ENCODE assay signal across 1 cellular context in the genomic region with DNA sequence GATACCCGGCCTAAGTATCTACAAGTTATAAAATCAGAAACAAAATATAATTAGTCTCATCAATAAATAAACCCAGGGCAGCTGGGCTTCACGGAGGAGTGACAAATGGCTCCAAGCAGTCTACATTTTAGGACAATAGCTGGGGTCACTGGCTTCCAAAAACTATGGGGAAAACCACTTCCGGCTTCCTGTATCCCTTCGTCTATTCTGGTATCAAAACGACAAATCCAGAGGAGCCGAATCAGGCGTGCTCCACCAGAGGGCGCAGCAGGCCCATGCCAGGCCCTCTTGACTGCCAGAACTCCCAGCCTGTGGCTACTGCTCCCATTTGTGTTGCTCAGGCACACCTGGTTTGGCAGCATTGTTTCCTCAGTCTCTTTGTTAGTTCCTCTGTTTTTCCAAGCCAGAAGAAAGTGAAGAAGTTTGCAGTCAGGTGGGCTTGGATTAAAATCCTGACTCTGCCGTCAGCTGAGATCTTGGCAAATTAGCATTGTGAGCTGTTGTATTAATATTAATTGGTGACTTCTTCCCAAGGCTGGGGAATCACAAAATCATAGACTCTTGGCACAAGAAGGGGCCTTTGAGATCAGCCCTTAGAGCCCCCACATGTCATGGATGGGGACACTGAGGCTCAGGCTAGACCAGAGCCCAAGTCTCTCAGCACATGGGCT.
TF ChIP-seq lines count a peak whose summit lies in the region.

No MANE protein-coding gene starts in this region.

TF ChIP-seq in K562, 482 proteins besides CTCF, POLR2A, EP300 and RAD21 (continued from another document):
- TF ChIP-seq JUN (IDR thresholded peaks at IDR 0.05; ENCODE audit: borderline replicate concordance, low read depth, low read length) (peak; percentile 42; the same call in 1 of the 2 replicates), JUN (CRISPR knock-in tag; IDR thresholded peaks at IDR 0.05; ENCODE audit: borderline replicate concordance) (no peak), CHD4 (IDR thresholded peaks at IDR 0.05; ENCODE audit: insufficient read depth, insufficient replicate concordance, low read depth, low read length, poor library complexity, severe bottlenecking) (no peak), ZNF197 (CRISPR knock-in tag; IDR thresholded peaks at IDR 0.05; ENCODE audit: low read depth) (no peak), ETV5 (CRISPR knock-in tag; IDR thresholded peaks at IDR 0.05; ENCODE audit: low read depth) (0 out of 2 replicates have a peak, but pooled peaks have one; percentile 52), MAFK (IDR thresholded peaks at IDR 0.05; ENCODE audit: low read length) (0 out of 2 replicates have a peak, but pooled peaks have one; percentile 8), ZFX (CRISPR knock-in tag; IDR thresholded peaks at IDR 0.05) (peak; percentile 93), CHD1 (IDR thresholded peaks at IDR 0.05; ENCODE audit: low read length) (no peak), ESRRA (IDR thresholded peaks at IDR 0.05; ENCODE audit: borderline replicate concordance, low read depth) (0 out of 2 replicates have a peak, but pooled peaks have one; percentile 38), L3MBTL2 (IDR thresholded peaks at IDR 0.05) (peak; percentile 44; the same call in 1 of the 2 replicates), RBM17 (IDR thresholded peaks at IDR 0.05; ENCODE audit: borderline replicate concordance, low read depth, low read length) (no peak), RB1 (IDR thresholded peaks at IDR 0.05; ENCODE audit: low read depth) (0 out of 2 replicates have a peak, but pooled peaks have one; percentile 56), ZNF766 (CRISPR knock-in tag; conservative IDR thresholded peaks at IDR 0.05) (peak; percentile 42; the same call in 1 of the 2 replicates), ETV1 (tag; conservative IDR thresholded peaks at IDR 0.05; ENCODE audit: low read depth) (peak; percentile 79), BRD4 (IDR thresholded peaks at IDR 0.05) (no peak), RCOR1 (IDR thresholded peaks at IDR 0.05; ENCODE audit: borderline replicate concordance in 1 of 2, low read depth in 2 of 2, low read length in 2 of 2) (peak in 1 of 2 experiments; percentile 67; a peak in 1 of 4 replicates), KLF1 (tag; IDR thresholded peaks at IDR 0.05) (no peak), ZNF584 (CRISPR knock-in tag; IDR thresholded peaks at IDR 0.05; ENCODE audit: low read depth) (0 out of 2 replicates have a peak, but pooled peaks have one; percentile 55)
- TF ChIP-seq, protein P1, sequence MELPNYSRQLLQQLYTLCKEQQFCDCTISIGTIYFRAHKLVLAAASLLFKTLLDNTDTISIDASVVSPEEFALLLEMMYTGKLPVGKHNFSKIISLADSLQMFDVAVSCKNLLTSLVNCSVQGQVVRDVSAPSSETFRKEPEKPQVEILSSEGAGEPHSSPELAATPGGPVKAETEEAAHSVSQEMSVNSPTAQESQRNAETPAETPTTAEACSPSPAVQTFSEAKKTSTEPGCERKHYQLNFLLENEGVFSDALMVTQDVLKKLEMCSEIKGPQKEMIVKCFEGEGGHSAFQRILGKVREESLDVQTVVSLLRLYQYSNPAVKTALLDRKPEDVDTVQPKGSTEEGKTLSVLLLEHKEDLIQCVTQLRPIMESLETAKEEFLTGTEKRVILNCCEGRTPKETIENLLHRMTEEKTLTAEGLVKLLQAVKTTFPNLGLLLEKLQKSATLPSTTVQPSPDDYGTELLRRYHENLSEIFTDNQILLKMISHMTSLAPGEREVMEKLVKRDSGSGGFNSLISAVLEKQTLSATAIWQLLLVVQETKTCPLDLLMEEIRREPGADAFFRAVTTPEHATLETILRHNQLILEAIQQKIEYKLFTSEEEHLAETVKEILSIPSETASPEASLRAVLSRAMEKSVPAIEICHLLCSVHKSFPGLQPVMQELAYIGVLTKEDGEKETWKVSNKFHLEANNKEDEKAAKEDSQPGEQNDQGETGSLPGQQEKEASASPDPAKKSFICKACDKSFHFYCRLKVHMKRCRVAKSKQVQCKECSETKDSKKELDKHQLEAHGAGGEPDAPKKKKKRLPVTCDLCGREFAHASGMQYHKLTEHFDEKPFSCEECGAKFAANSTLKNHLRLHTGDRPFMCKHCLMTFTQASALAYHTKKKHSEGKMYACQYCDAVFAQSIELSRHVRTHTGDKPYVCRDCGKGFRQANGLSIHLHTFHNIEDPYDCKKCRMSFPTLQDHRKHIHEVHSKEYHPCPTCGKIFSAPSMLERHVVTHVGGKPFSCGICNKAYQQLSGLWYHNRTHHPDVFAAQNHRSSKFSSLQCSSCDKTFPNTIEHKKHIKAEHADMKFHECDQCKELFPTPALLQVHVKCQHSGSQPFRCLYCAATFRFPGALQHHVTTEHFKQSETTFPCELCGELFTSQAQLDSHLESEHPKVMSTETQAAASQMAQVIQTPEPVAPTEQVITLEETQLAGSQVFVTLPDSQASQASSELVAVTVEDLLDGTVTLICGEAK (IDR thresholded peaks at IDR 0.05): peak; percentile 59; the same call in 1 of the 2 replicates
- TF ChIP-seq, protein P1 (CRISPR knock-in tag; IDR thresholded peaks at IDR 0.05): no peak
- TF ChIP-seq, protein P2, sequence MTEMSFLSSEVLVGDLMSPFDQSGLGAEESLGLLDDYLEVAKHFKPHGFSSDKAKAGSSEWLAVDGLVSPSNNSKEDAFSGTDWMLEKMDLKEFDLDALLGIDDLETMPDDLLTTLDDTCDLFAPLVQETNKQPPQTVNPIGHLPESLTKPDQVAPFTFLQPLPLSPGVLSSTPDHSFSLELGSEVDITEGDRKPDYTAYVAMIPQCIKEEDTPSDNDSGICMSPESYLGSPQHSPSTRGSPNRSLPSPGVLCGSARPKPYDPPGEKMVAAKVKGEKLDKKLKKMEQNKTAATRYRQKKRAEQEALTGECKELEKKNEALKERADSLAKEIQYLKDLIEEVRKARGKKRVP (CRISPR knock-in tag; IDR thresholded peaks at IDR 0.05): 0 out of 2 replicates have a peak, but pooled peaks have one; percentile 34
- TF ChIP-seq, protein P3, sequence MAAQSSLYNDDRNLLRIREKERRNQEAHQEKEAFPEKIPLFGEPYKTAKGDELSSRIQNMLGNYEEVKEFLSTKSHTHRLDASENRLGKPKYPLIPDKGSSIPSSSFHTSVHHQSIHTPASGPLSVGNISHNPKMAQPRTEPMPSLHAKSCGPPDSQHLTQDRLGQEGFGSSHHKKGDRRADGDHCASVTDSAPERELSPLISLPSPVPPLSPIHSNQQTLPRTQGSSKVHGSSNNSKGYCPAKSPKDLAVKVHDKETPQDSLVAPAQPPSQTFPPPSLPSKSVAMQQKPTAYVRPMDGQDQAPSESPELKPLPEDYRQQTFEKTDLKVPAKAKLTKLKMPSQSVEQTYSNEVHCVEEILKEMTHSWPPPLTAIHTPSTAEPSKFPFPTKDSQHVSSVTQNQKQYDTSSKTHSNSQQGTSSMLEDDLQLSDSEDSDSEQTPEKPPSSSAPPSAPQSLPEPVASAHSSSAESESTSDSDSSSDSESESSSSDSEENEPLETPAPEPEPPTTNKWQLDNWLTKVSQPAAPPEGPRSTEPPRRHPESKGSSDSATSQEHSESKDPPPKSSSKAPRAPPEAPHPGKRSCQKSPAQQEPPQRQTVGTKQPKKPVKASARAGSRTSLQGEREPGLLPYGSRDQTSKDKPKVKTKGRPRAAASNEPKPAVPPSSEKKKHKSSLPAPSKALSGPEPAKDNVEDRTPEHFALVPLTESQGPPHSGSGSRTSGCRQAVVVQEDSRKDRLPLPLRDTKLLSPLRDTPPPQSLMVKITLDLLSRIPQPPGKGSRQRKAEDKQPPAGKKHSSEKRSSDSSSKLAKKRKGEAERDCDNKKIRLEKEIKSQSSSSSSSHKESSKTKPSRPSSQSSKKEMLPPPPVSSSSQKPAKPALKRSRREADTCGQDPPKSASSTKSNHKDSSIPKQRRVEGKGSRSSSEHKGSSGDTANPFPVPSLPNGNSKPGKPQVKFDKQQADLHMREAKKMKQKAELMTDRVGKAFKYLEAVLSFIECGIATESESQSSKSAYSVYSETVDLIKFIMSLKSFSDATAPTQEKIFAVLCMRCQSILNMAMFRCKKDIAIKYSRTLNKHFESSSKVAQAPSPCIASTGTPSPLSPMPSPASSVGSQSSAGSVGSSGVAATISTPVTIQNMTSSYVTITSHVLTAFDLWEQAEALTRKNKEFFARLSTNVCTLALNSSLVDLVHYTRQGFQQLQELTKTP (IDR thresholded peaks at IDR 0.05; ENCODE audit: low read depth in 1 of 2, partially characterized antibody in 2 of 2): peak in 1 of 2 experiments; percentile 18
- TF ChIP-seq, protein P4, sequence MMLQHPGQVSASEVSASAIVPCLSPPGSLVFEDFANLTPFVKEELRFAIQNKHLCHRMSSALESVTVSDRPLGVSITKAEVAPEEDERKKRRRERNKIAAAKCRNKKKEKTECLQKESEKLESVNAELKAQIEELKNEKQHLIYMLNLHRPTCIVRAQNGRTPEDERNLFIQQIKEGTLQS (IDR thresholded peaks at IDR 0.05): no peak
- TF ChIP-seq, protein P4 (CRISPR knock-in tag; conservative IDR thresholded peaks at IDR 0.05): peak; percentile 65; the same call in 1 of the 2 replicates
